ENCODE assay signal across 9 cellular contexts in genomic region chr20:43235998-43236397, GRCh38. TPM values are rescaled to one million over a fixed set of nuclear protein-coding genes. Genes with fewer than 3 reads are reported as not detected.
"Had no signal": no experiment of that assay in that cellular context is flagged by ENCODE, and none has a peak within 500 bp of the region (broad histone marks: within the 10 kb centered on the region; RNA-seq: fewer than 3 reads in every experiment).

No MANE protein-coding gene starts in this region.

- DNase-seq: GM23248, GOT3, H9, HCEC 1CT, KG1 had no signal

- H3K9me3 Mint-ChIP-seq: H9 had no signal

- H3K4me1 Mint-ChIP-seq: IgD-negative memory B cell had no signal

- H2AFZ ChIP-seq: GM23248 had no signal

- H3K4me3 ChIP-seq: GM23248 had no signal

- H3K27ac ChIP-seq: GM23248, HL-60 had no signal

- FAIRE-seq: H54 had no signal

- H3K9ac ChIP-seq: GM23248 had no signal

- H3K27ac Mint-ChIP-seq: IgD-negative memory B cell had no signal

- H3K4me3 Mint-ChIP-seq: H9, IgD-negative memory B cell had no signal

RNA-seq across cellular contexts. Expression of gene PTPRT, which starts 46.3 kb away (rescaled TPM):
- total RNA-seq: GM23248, HT1080 had no signal
- polyA plus RNA-seq: GM23248, IgD-negative memory B cell had no signal
